Comparison of ENCODE assay signal across 26 cellular contexts in the genomic region with DNA sequence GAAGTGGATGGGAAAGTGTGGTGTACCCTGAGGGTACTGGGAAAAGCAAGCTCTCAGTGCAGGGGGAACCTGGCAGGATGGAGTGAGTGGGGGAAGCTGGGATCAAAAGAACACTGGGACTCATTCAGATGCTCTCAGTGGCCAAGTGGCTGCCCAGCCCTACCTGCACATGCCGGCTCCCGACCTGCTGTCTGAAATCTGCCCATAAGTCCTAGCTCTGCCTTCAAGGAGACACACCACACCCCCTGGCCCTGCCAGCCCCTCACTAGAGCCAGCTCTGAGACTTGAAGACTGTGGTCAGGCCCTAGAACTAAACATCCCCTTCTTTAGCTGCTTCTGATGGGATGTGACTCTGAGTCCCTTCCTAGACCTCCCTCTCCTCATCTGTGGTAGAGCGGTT. TPM values are rescaled to one million over a fixed set of nuclear protein-coding genes. Genes with fewer than 3 reads are reported as not detected.
A peak's percentile ranks its signal among the peaks of the same experiment; 100 is the strongest.
DNase-seq lines count a peak whose midpoint lies in the region; ATAC-seq, FAIRE-seq and TF ChIP-seq lines count a peak whose summit lies in the region.
"Had no signal": no experiment of that assay in that cellular context is flagged by ENCODE, and none has a peak within 500 bp of the region (broad histone marks: within the 10 kb centered on the region; RNA-seq: fewer than 3 reads in every experiment).

No MANE protein-coding gene starts in this region.

- H3K27me3 ChIP-seq in keratinocyte (ENCODE audit: control insufficient read depth, extremely low read depth, insufficient read depth, low read length) (no peaks in the 10 kb centered on the region), osteoblast (ENCODE audit: insufficient read depth, low read length) (peaks cover 3% of the 10 kb centered on the region)

- DNase-seq in RWPE1 (ENCODE audit: low spot score) (no peak), keratinocyte (ENCODE audit: low read depth, low spot score) (no peak), osteoblast (ENCODE audit: insufficient read length, low spot score, missing footprints) (peak; percentile 44), left colon (no peak)
- no peak for DNase-seq in naive thymus-derived CD8-positive, alpha-beta T cell
- DNase-seq in activated T-helper 1 cell treated with anti-CD3 and anti-CD28 coated beads, Interleukin-12 subunit alpha, Interleukin-12 subunit beta, Interleukin-2, Interleukin-4 antibody, amounts not matched to agents 30 ng/mL and 10 ng/mL and 1 ng/mL, durations not matched to agents 14 hours and 24 hours and 36 hours (ENCODE audit: low spot score): no peak
- no peak for DNase-seq in effector memory CD8-positive, alpha-beta T cell
- DNase-seq: ACHN; CD4-positive, alpha-beta memory T cell; DMS153; HCEC 1CT; IMR-90; NCI-H1105 treated with DMSO at 0.1 percent for 48 hours; NCI-H1694; NCI-H2081; NCI-H2171; NCI-H345; NCI-H774; NK-92 treated with Interleukin-12 subunit alpha and Interleukin-12 subunit beta, amount 100 ng/mL, for 24 hours; SIG-M5 had no signal

- H3K27ac ChIP-seq in RWPE1: peak overlapping the region; percentile 60; the same call in 1 of the 2 replicates
- H3K27ac ChIP-seq in keratinocyte (ENCODE audit: control insufficient read depth, insufficient read depth, low read length): no peak overlapping the region
- H3K27ac ChIP-seq in osteoblast (ENCODE audit: low read depth, low read length): no peak overlapping the region
- H3K27ac ChIP-seq: BLaER1 treated with 17β-estradiol and CSF1 and Interleukin-3, amounts not matched to agents 10 nM and 100 nM; KMS-11 had no signal

- peaks cover 32% of the 10 kb centered on the region for H3K4me1 ChIP-seq in keratinocyte (ENCODE audit: control insufficient read depth, extremely low read depth, insufficient read depth, low read length)
- peaks cover 5% of the 10 kb centered on the region for H3K4me1 ChIP-seq in osteoblast (ENCODE audit: insufficient read depth, low read length)

- H3K4me2 ChIP-seq in keratinocyte (ENCODE audit: control insufficient read depth, extremely low read depth, insufficient read depth, low read depth, low read length) (no peak overlapping the region), osteoblast (ENCODE audit: insufficient read depth, low read length) (no peak overlapping the region)
- H3K4me2 ChIP-seq: GM23338, KMS-11 had no signal

- H2AFZ ChIP-seq in keratinocyte (ENCODE audit: control insufficient read depth, low read length): no peak overlapping the region
- no peak overlapping the region for H2AFZ ChIP-seq in osteoblast (ENCODE audit: low read length)
- H2AFZ ChIP-seq: GM23338 had no signal

- H3K4me3 Mint-ChIP-seq in naive thymus-derived CD8-positive, alpha-beta T cell: peak overlapping the region in 1 of 10 donors; percentile 31
- no peak overlapping the region for H3K4me3 Mint-ChIP-seq in activated T-helper 1 cell treated with anti-CD3 and anti-CD28 coated beads, Interleukin-12 subunit alpha, Interleukin-12 subunit beta, Interleukin-2, Interleukin-4 antibody, amounts not matched to agents 30 ng/mL and 10 ng/mL and 1 ng/mL, durations not matched to agents 14 hours and 24 hours and 36 hours
- no peak overlapping the region for H3K4me3 Mint-ChIP-seq in effector memory CD8-positive, alpha-beta T cell
- H3K4me3 Mint-ChIP-seq: GM23338 had no signal

- CTCF ChIA-PET in RWPE1 (lab: Yijun Ruan, JAX): interaction anchor here (1.0 kb wide), 1 partner anchor 157 kb away, joined by 3 read pairs; no protein-coding TSS in a partner anchor

- H3K36me3 ChIP-seq in keratinocyte (ENCODE audit: control insufficient read depth in 2 of 2, extremely low read depth in 1 of 2, insufficient read depth in 2 of 2, low read length in 2 of 2) (peaks cover 2 to 19% of the 10 kb centered on the region in 2 experiments), osteoblast (ENCODE audit: insufficient read depth, low read length) (no peaks in the 10 kb centered on the region)

- peak; percentile 39 for FAIRE-seq in keratinocyte (lab: Jason Lieb, UNC)
- FAIRE-seq: GM12891, HTR-8/SVneo had no signal

- dilution Hi-C loops in keratinocyte (cut with MboI; ENCODE audit: extremely low pct_ligation_motif_present, low sequenced_read_pairs): no loop called here

- peaks cover 20 to 81% (median 55%) of the 10 kb centered on the region in 5 donors for H3K27me3 Mint-ChIP-seq in naive thymus-derived CD8-positive, alpha-beta T cell
- peaks cover 53% of the 10 kb centered on the region for H3K27me3 Mint-ChIP-seq in activated T-helper 1 cell treated with anti-CD3 and anti-CD28 coated beads, Interleukin-12 subunit alpha, Interleukin-12 subunit beta, Interleukin-2, Interleukin-4 antibody, amounts not matched to agents 30 ng/mL and 10 ng/mL and 1 ng/mL, durations not matched to agents 14 hours and 24 hours and 36 hours (ENCODE audit: insufficient read depth)
- H3K27me3 Mint-ChIP-seq in effector memory CD8-positive, alpha-beta T cell: peaks cover 47 to 94% of the 10 kb centered on the region in 2 donors

- POLR2A ChIA-PET in RWPE1 (lab: Yijun Ruan, JAX; ENCODE audit: low non-redundant PET): no interaction called here
- POLR2A ChIA-PET in naive thymus-derived CD8-positive, alpha-beta T cell (lab: Charles Lee): no interaction called here

- H3K79me2 ChIP-seq in keratinocyte (ENCODE audit: control insufficient read depth, insufficient read depth, low read length) (peaks cover 9% of the 10 kb centered on the region), osteoblast (ENCODE audit: insufficient read depth, low read length) (no peaks in the 10 kb centered on the region)

- no peaks in the 10 kb centered on the region for H3K9me3 ChIP-seq in keratinocyte (ENCODE audit: control insufficient read depth, low read depth, low read length)
- H3K9me3 ChIP-seq in osteoblast (ENCODE audit: low read depth, low read length): no peaks in the 10 kb centered on the region
- H3K9me3 ChIP-seq: BLaER1 treated with 17β-estradiol and CSF1 and Interleukin-3, amounts not matched to agents 10 nM and 100 nM had no signal

- H3K4me1 Mint-ChIP-seq in naive thymus-derived CD8-positive, alpha-beta T cell: peaks cover 5 to 11% (median 9%) of the 10 kb centered on the region in 4 donors
- H3K4me1 Mint-ChIP-seq in activated T-helper 1 cell treated with anti-CD3 and anti-CD28 coated beads, Interleukin-12 subunit alpha, Interleukin-12 subunit beta, Interleukin-2, Interleukin-4 antibody, amounts not matched to agents 30 ng/mL and 10 ng/mL and 1 ng/mL, durations not matched to agents 14 hours and 24 hours and 36 hours (ENCODE audit: low read depth): peaks cover 5% of the 10 kb centered on the region
- peaks cover 4 to 11% of the 10 kb centered on the region in 2 donors for H3K4me1 Mint-ChIP-seq in effector memory CD8-positive, alpha-beta T cell (ENCODE audit: low read depth in 2 of 2)

- ATAC-seq in left colon: no peak
- ATAC-seq in naive thymus-derived CD8-positive, alpha-beta T cell: no peak
- ATAC-seq in effector memory CD8-positive, alpha-beta T cell (replicated peaks): no peak
- ATAC-seq: GM23338 had no signal

- H3K9me3 Mint-ChIP-seq in naive thymus-derived CD8-positive, alpha-beta T cell: no peaks in the 10 kb centered on the region
- H3K9me3 Mint-ChIP-seq in activated T-helper 1 cell treated with anti-CD3 and anti-CD28 coated beads, Interleukin-12 subunit alpha, Interleukin-12 subunit beta, Interleukin-2, Interleukin-4 antibody, amounts not matched to agents 30 ng/mL and 10 ng/mL and 1 ng/mL, durations not matched to agents 14 hours and 24 hours and 36 hours: no peaks in the 10 kb centered on the region
- H3K9me3 Mint-ChIP-seq in effector memory CD8-positive, alpha-beta T cell: no peaks in the 10 kb centered on the region
- H3K9me3 Mint-ChIP-seq: CD4-positive, alpha-beta memory T cell; GM23338 had no signal

- H3K9me1 ChIP-seq in keratinocyte (ENCODE audit: control insufficient read depth, extremely low read depth, insufficient read depth, low read length): no peaks in the 10 kb centered on the region

- H4K20me1 ChIP-seq in keratinocyte (ENCODE audit: control insufficient read depth, extremely low read depth, insufficient read depth, low read length) (no peaks in the 10 kb centered on the region), osteoblast (ENCODE audit: insufficient read depth, low read length) (no peaks in the 10 kb centered on the region)

- no peak overlapping the region for H3K4me3 ChIP-seq in keratinocyte (ENCODE audit: control insufficient read depth in 2 of 3, extremely low read depth in 1 of 3, insufficient read depth in 2 of 3, low read depth in 1 of 3, low read length in 3 of 3)
- no peak overlapping the region for H3K4me3 ChIP-seq in osteoblast (ENCODE audit: insufficient read depth, low read length)
- H3K4me3 ChIP-seq: BLaER1 treated with 17β-estradiol and CSF1 and Interleukin-3, amounts not matched to agents 10 nM and 100 nM; GM23338 had no signal

- peak overlapping the region in 2 of 10 donors; percentile 34 to 46 for H3K27ac Mint-ChIP-seq in naive thymus-derived CD8-positive, alpha-beta T cell
- no peak overlapping the region for H3K27ac Mint-ChIP-seq in activated T-helper 1 cell treated with anti-CD3 and anti-CD28 coated beads, Interleukin-12 subunit alpha, Interleukin-12 subunit beta, Interleukin-2, Interleukin-4 antibody, amounts not matched to agents 30 ng/mL and 10 ng/mL and 1 ng/mL, durations not matched to agents 14 hours and 24 hours and 36 hours
- no peak overlapping the region for H3K27ac Mint-ChIP-seq in effector memory CD8-positive, alpha-beta T cell
- H3K27ac Mint-ChIP-seq: CD4-positive, alpha-beta memory T cell; GM23338 had no signal

- intact Hi-C loops in left colon (cut with DNase I, micrococcal nuclease): no loop called here
- intact Hi-C loops in activated T-helper 1 cell treated with anti-CD3 and anti-CD28 coated beads, Interleukin-12 subunit alpha, Interleukin-12 subunit beta, Interleukin-2, Interleukin-4 antibody, amounts not matched to agents 30 ng/mL and 10 ng/mL and 1 ng/mL, durations not matched to agents 14 hours and 24 hours and 36 hours (cut with micrococcal nuclease): no loop called here

- no peak overlapping the region for H3K9ac ChIP-seq in keratinocyte (ENCODE audit: control insufficient read depth, extremely low read depth, insufficient read depth, low read length)
- H3K9ac ChIP-seq: BLaER1 treated with 17β-estradiol and CSF1 and Interleukin-3, amounts not matched to agents 10 nM and 100 nM; KMS-11 had no signal

- H3K36me3 Mint-ChIP-seq in naive thymus-derived CD8-positive, alpha-beta T cell: peaks cover 0 to 10% (median 0%) of the 10 kb centered on the region in 3 donors
- no peaks in the 10 kb centered on the region for H3K36me3 Mint-ChIP-seq in activated T-helper 1 cell treated with anti-CD3 and anti-CD28 coated beads, Interleukin-12 subunit alpha, Interleukin-12 subunit beta, Interleukin-2, Interleukin-4 antibody, amounts not matched to agents 30 ng/mL and 10 ng/mL and 1 ng/mL, durations not matched to agents 14 hours and 24 hours and 36 hours (ENCODE audit: low read depth)
- no peaks in the 10 kb centered on the region for H3K36me3 Mint-ChIP-seq in effector memory CD8-positive, alpha-beta T cell (ENCODE audit: insufficient read depth)
- H3K36me3 Mint-ChIP-seq: CD4-positive, alpha-beta memory T cell had no signal

- TF ChIP-seq CTCF in RWPE1 (conservative IDR thresholded peaks at IDR 0.05; ENCODE audit: low read depth): no peak
- no peak for TF ChIP-seq CTCF in keratinocyte (optimal IDR thresholded peaks at IDR 0.05 in 1 of 3, IDR thresholded peaks at IDR 0.05 in 1 of 3, conservative IDR thresholded peaks at IDR 0.05 in 1 of 3; ENCODE audit: extremely low read depth in 1 of 3, insufficient read depth in 2 of 3, low read length in 3 of 3)
- TF ChIP-seq CTCF in osteoblast (IDR thresholded peaks at IDR 0.05; ENCODE audit: extremely low read depth, low read depth, low read length): no peak

RNA-seq across cellular contexts. Expression of a gene that starts 2.2 kb away (rescaled TPM):
- 59.4 to 125 TPM (median 109 TPM) in 3 replicates for polyA plus RNA-seq in keratinocyte
- 26.0 TPM for polyA plus RNA-seq in keratinocyte (2011; ENCODE audit: low read depth)
- 129 and 227 TPM in 2 replicates for polyA plus RNA-seq in keratinocyte (2011; cell fraction: cytosol; rRNA removed)
- polyA plus RNA-seq in keratinocyte (2011; cell fraction: nucleus; rRNA removed): 39.2 and 55.8 TPM in 2 replicates
- polyA plus RNA-seq in keratinocyte (2012; ENCODE audit: low replicate concordance): 133 and 154 TPM in 2 replicates
- polyA minus RNA-seq in keratinocyte: 109 to 222 TPM (median 141 TPM) in 3 replicates
- polyA minus RNA-seq in keratinocyte (2011; cell fraction: cytosol; rRNA and poly(A)+ RNA removed): 141 TPM
- polyA minus RNA-seq in keratinocyte (2011; cell fraction: nucleus; rRNA and poly(A)+ RNA removed): 17.9 and 19.2 TPM in 2 replicates
- 16.5 and 22.4 TPM in 2 replicates for total RNA-seq in osteoblast
- 100 to 1,000 TPM; 739 to 855 TPM for total RNA-seq in left colon
- not detected for total RNA-seq in naive thymus-derived CD8-positive, alpha-beta T cell
- polyA plus RNA-seq in naive thymus-derived CD8-positive, alpha-beta T cell: not detected
- 0.78 and 1.0 TPM in 2 replicates for total RNA-seq in activated T-helper 1 cell treated with anti-CD3 and anti-CD28 coated beads, Interleukin-12 subunit alpha, Interleukin-12 subunit beta, Interleukin-2, Interleukin-4 antibody, amounts not matched to agents 30 ng/mL and 10 ng/mL and 1 ng/mL, durations not matched to agents 14 hours and 24 hours and 36 hours
- total RNA-seq: CD4-positive, alpha-beta memory T cell had no signal
- polyA plus RNA-seq: CD4-positive, alpha-beta memory T cell had no signal

RNA-seq across cellular contexts. Expression of a gene that starts 12.7 kb away (rescaled TPM):
- polyA plus RNA-seq in keratinocyte: not detected in 3 replicates
- polyA plus RNA-seq in keratinocyte (2011; ENCODE audit: low read depth): not detected
- not detected in 2 replicates for polyA plus RNA-seq in keratinocyte (2011; cell fraction: cytosol; rRNA removed)
- polyA plus RNA-seq in keratinocyte (2011; cell fraction: nucleus; rRNA removed): not detected in 2 replicates
- polyA plus RNA-seq in keratinocyte (2012; ENCODE audit: low replicate concordance): 0.44 and 1.1 TPM in 2 replicates
- polyA minus RNA-seq in keratinocyte: not detected in 3 replicates
- not detected for polyA minus RNA-seq in keratinocyte (2011; cell fraction: cytosol; rRNA and poly(A)+ RNA removed)
- polyA minus RNA-seq in keratinocyte (2011; cell fraction: nucleus; rRNA and poly(A)+ RNA removed): not detected in 2 replicates
- total RNA-seq in osteoblast (not detected in 2 replicates), left colon (1 to 10 TPM; 1.5 to 1.9 TPM)
- not detected for total RNA-seq in naive thymus-derived CD8-positive, alpha-beta T cell
- not detected for polyA plus RNA-seq in naive thymus-derived CD8-positive, alpha-beta T cell
- total RNA-seq in activated T-helper 1 cell treated with anti-CD3 and anti-CD28 coated beads, Interleukin-12 subunit alpha, Interleukin-12 subunit beta, Interleukin-2, Interleukin-4 antibody, amounts not matched to agents 30 ng/mL and 10 ng/mL and 1 ng/mL, durations not matched to agents 14 hours and 24 hours and 36 hours: 0.20 TPM in 1 of 2 replicates, not detected in the other
- total RNA-seq: G401, IMR-90 had no signal
- polyA plus RNA-seq: CD4-positive, alpha-beta memory T cell had no signal

RNA-seq across cellular contexts. Expression of a gene that starts 28.2 kb away (rescaled TPM):
- polyA plus RNA-seq in keratinocyte: not detected in 3 replicates
- not detected for polyA plus RNA-seq in keratinocyte (2011; ENCODE audit: low read depth)
- not detected in 2 replicates for polyA plus RNA-seq in keratinocyte (2011; cell fraction: cytosol; rRNA removed)
- not detected in 2 replicates for polyA plus RNA-seq in keratinocyte (2011; cell fraction: nucleus; rRNA removed)
- 0.21 TPM in 1 of 2 replicates, not detected in the other for polyA plus RNA-seq in keratinocyte (2012; ENCODE audit: low replicate concordance)
- polyA minus RNA-seq in keratinocyte: not detected in 3 replicates
- polyA minus RNA-seq in keratinocyte (2011; cell fraction: cytosol; rRNA and poly(A)+ RNA removed): not detected
- not detected in 2 replicates for polyA minus RNA-seq in keratinocyte (2011; cell fraction: nucleus; rRNA and poly(A)+ RNA removed)
- 0.36 TPM in 1 of 2 replicates, not detected in the other for total RNA-seq in osteoblast
- total RNA-seq in left colon: under 1 TPM; 0.22 to 0.85 TPM
- total RNA-seq in naive thymus-derived CD8-positive, alpha-beta T cell: not detected
- not detected for polyA plus RNA-seq in naive thymus-derived CD8-positive, alpha-beta T cell
- total RNA-seq in activated T-helper 1 cell treated with anti-CD3 and anti-CD28 coated beads, Interleukin-12 subunit alpha, Interleukin-12 subunit beta, Interleukin-2, Interleukin-4 antibody, amounts not matched to agents 30 ng/mL and 10 ng/mL and 1 ng/mL, durations not matched to agents 14 hours and 24 hours and 36 hours: not detected in 2 replicates
- total RNA-seq: CD4-positive, alpha-beta memory T cell had no signal
- polyA plus RNA-seq: CD4-positive, alpha-beta memory T cell had no signal

Comparison
In these comparisons a context has a peak if more than half of its experiments do, and no peak if none do; other contexts are left out.
1. RNA of a gene that starts 2.2 kb away (total RNA-seq): 739 to 855 TPM in left colon; 16.5 to 22.4 TPM in osteoblast, 0.78 to 1.0 TPM in activated T-helper 1 cell treated with anti-CD3 and anti-CD28 coated beads, Interleukin-12 subunit alpha, Interleukin-12 subunit beta, Interleukin-2, Interleukin-4 antibody, amounts not matched to agents 30 ng/mL and 10 ng/mL and 1 ng/mL, durations not matched to agents 14 hours and 24 hours and 36 hours and not detected in naive thymus-derived CD8-positive, alpha-beta T cell; every median in the first group is over 10 times any median in the second.